Comparison of ENCODE assay signal across 1 cellular context in genomic region chr12:68686595-68687521, GRCh38.
TF ChIP-seq lines count a peak whose summit lies in the region.

TSS of gene NUP107 (plus strand) at chr12:68686978. CDS start at chr12:68687066, 88 bp downstream.

TF ChIP-seq in WTC11, 78 proteins besides CTCF, POLR2A, EP300 and RAD21 (continued from another document):
- TF ChIP-seq USF2 (CRISPR knock-in tag; IDR thresholded peaks at IDR 0.05) (no peak; the same call in 1 of the 2 replicates), TEAD4 (CRISPR knock-in tag; IDR thresholded peaks at IDR 0.05) (no peak), E2F4 (CRISPR knock-in tag; IDR thresholded peaks at IDR 0.05; ENCODE audit: borderline replicate concordance, low read depth) (peak; percentile 76; the same call in 1 of the 2 replicates), NR3C1 (CRISPR knock-in tag; conservative IDR thresholded peaks at IDR 0.05; ENCODE audit: low read depth) (no peak), FOXK1 (CRISPR knock-in tag; IDR thresholded peaks at IDR 0.05) (peak; percentile 92), TP53 (CRISPR knock-in tag; IDR thresholded peaks at IDR 0.05) (no peak), CDX4 (CRISPR knock-in tag; IDR thresholded peaks at IDR 0.05; ENCODE audit: borderline replicate concordance) (no peak), ERG (CRISPR knock-in tag; IDR thresholded peaks at IDR 0.05) (no peak), GABPB1 (CRISPR knock-in tag; IDR thresholded peaks at IDR 0.05) (peak; percentile 98), ZNF121 (CRISPR knock-in tag; IDR thresholded peaks at IDR 0.05) (no peak), CREB1 (CRISPR knock-in tag; IDR thresholded peaks at IDR 0.05) (no peak), RORB (CRISPR knock-in tag; IDR thresholded peaks at IDR 0.05) (no peak), GRHL2 (CRISPR knock-in tag; IDR thresholded peaks at IDR 0.05; ENCODE audit: insufficient replicate concordance, severe bottlenecking) (no peak), ATF1 (CRISPR knock-in tag; IDR thresholded peaks at IDR 0.05) (0 out of 2 replicates have a peak, but pooled peaks have one; percentile 19), NR2C2 (CRISPR knock-in tag; IDR thresholded peaks at IDR 0.05) (peak; percentile 100), ETV6 (CRISPR knock-in tag; IDR thresholded peaks at IDR 0.05) (peak; percentile 83; the same call in 1 of the 2 replicates), SMAD3 (CRISPR knock-in tag; IDR thresholded peaks at IDR 0.05; ENCODE audit: borderline replicate concordance) (0 out of 2 replicates have a peak, but pooled peaks have one; percentile 79)
- TF ChIP-seq, protein P1, sequence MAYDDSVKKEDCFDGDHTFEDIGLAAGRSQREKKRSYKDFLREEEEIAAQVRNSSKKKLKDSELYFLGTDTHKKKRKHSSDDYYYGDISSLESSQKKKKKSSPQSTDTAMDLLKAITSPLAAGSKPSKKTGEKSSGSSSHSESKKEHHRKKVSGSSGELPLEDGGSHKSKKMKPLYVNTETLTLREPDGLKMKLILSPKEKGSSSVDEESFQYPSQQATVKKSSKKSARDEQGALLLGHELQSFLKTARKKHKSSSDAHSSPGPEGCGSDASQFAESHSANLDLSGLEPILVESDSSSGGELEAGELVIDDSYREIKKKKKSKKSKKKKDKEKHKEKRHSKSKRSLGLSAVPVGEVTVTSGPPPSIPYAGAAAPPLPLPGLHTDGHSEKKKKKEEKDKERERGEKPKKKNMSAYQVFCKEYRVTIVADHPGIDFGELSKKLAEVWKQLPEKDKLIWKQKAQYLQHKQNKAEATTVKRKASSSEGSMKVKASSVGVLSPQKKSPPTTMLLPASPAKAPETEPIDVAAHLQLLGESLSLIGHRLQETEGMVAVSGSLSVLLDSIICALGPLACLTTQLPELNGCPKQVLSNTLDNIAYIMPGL (CRISPR knock-in tag; IDR thresholded peaks at IDR 0.05) = peak; percentile 90
- TF ChIP-seq, protein P2, sequence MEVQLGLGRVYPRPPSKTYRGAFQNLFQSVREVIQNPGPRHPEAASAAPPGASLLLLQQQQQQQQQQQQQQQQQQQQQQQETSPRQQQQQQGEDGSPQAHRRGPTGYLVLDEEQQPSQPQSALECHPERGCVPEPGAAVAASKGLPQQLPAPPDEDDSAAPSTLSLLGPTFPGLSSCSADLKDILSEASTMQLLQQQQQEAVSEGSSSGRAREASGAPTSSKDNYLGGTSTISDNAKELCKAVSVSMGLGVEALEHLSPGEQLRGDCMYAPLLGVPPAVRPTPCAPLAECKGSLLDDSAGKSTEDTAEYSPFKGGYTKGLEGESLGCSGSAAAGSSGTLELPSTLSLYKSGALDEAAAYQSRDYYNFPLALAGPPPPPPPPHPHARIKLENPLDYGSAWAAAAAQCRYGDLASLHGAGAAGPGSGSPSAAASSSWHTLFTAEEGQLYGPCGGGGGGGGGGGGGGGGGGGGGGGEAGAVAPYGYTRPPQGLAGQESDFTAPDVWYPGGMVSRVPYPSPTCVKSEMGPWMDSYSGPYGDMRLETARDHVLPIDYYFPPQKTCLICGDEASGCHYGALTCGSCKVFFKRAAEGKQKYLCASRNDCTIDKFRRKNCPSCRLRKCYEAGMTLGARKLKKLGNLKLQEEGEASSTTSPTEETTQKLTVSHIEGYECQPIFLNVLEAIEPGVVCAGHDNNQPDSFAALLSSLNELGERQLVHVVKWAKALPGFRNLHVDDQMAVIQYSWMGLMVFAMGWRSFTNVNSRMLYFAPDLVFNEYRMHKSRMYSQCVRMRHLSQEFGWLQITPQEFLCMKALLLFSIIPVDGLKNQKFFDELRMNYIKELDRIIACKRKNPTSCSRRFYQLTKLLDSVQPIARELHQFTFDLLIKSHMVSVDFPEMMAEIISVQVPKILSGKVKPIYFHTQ (CRISPR knock-in tag; IDR thresholded peaks at IDR 0.05) = no peak; the same call in 1 of the 2 replicates
- TF ChIP-seq, protein P3, sequence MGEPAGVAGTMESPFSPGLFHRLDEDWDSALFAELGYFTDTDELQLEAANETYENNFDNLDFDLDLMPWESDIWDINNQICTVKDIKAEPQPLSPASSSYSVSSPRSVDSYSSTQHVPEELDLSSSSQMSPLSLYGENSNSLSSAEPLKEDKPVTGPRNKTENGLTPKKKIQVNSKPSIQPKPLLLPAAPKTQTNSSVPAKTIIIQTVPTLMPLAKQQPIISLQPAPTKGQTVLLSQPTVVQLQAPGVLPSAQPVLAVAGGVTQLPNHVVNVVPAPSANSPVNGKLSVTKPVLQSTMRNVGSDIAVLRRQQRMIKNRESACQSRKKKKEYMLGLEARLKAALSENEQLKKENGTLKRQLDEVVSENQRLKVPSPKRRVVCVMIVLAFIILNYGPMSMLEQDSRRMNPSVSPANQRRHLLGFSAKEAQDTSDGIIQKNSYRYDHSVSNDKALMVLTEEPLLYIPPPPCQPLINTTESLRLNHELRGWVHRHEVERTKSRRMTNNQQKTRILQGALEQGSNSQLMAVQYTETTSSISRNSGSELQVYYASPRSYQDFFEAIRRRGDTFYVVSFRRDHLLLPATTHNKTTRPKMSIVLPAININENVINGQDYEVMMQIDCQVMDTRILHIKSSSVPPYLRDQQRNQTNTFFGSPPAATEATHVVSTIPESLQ (CRISPR knock-in tag; IDR thresholded peaks at IDR 0.05) = no peak
- TF ChIP-seq, protein P4, sequence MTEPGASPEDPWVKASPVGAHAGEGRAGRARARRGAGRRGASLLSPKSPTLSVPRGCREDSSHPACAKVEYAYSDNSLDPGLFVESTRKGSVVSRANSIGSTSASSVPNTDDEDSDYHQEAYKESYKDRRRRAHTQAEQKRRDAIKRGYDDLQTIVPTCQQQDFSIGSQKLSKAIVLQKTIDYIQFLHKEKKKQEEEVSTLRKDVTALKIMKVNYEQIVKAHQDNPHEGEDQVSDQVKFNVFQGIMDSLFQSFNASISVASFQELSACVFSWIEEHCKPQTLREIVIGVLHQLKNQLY (CRISPR knock-in tag; IDR thresholded peaks at IDR 0.05) = no peak
- TF ChIP-seq, protein P5, sequence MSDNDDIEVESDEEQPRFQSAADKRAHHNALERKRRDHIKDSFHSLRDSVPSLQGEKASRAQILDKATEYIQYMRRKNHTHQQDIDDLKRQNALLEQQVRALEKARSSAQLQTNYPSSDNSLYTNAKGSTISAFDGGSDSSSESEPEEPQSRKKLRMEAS (CRISPR knock-in tag; IDR thresholded peaks at IDR 0.05) = peak; percentile 87; the same call in 1 of the 2 replicates
TF ChIP-seq in WTC11: peak in this region for 19.
